Comparison of ENCODE assay signal across 8 cellular contexts in genomic region chr15:38563723-38564519, GRCh38. TPM values are rescaled to one million over a fixed set of nuclear protein-coding genes. Genes with fewer than 3 reads are reported as not detected.
DNase-seq lines count a peak whose midpoint lies in the region; ATAC-seq, FAIRE-seq and TF ChIP-seq lines count a peak whose summit lies in the region.

No MANE protein-coding gene starts in this region.

- no peaks in the 10 kb centered on the region for H3K27me3 Mint-ChIP-seq in T-cell

- H3K9me3 Mint-ChIP-seq in T-cell, result no peaks in the 10 kb centered on the region

- FAIRE-seq in HTR-8/SVneo (lab: Jason Lieb, UNC), result no peak

- peak overlapping the region; percentile 51 to 55 (median 54) for H3K4me3 ChIP-seq in gastrocnemius medialis

- intact Hi-C loops in gastrocnemius medialis (cut with DNase I; ENCODE audit: low total_unique reads), result loop anchor here (10.0 kb wide), 1 partner anchor 121 kb away; no protein-coding TSS in a partner anchor

- no peaks in the 10 kb centered on the region for H3K9me3 ChIP-seq in gastrocnemius medialis

- H3K27ac ChIP-seq in gastrocnemius medialis, result no peak overlapping the region

- H3K36me3 Mint-ChIP-seq in T-cell, result peaks cover 30% of the 10 kb centered on the region

- in situ Hi-C loops in gastrocnemius medialis (cut with MboI; ENCODE audit: low sequenced_read_pairs in 4 of 4), result loop anchor here in 1 of 4 donors (10.0 kb wide), 1 partner anchor 121 kb away; no protein-coding TSS in a partner anchor

- H3K27me3 ChIP-seq in gastrocnemius medialis, result peaks cover 0 to 15% (median 3%) of the 10 kb centered on the region in 3 donors

- DNase-seq in D341Med (ENCODE audit: low spot score) (peak; percentile 87), HTR-8/SVneo (ENCODE audit: insufficient read length, low spot score) (peak; percentile 50), T-cell (peak; percentile 65 to 91 (median 82)), amygdala (lab: John Stamatoyannopoulos, UW) (peak in 44 of 56 donors; percentile 6 to 80 (median 47)), hypothalamus (lab: John Stamatoyannopoulos, UW) (peak in 45 of 51 donors; percentile 5 to 83 (median 47)), gastrocnemius medialis (peak; percentile 16 to 20), NCI-H128 (lab: John Stamatoyannopoulos, UW; ENCODE audit: unreplicated experiment) (no peak)

- peak; percentile 35 to 76 (median 68) for TF ChIP-seq CTCF in gastrocnemius medialis (IDR thresholded peaks at IDR 0.05 in 4 of 5, conservative IDR thresholded peaks at IDR 0.05 in 1 of 5)

- no peak for TF ChIP-seq POLR2A in gastrocnemius medialis (IDR thresholded peaks at IDR 0.05)

- CTCF ChIA-PET in T-cell (lab: Charles Lee), result interaction anchor here (0.6 to 6.8 kb wide), 51 partner anchors 8 to 141 kb away, joined by 3 to 249 read pairs (median 4); partner anchors contain the start of gene FAM98B (in 2 of the 2)

- peaks cover 0 to 2% of the 10 kb centered on the region in 2 donors for H3K4me1 ChIP-seq in gastrocnemius medialis

- peak overlapping the region; percentile 94 to 98 for H3K27ac Mint-ChIP-seq in T-cell

- H3K4me3 Mint-ChIP-seq in T-cell, result peak overlapping the region; percentile 87 to 96 (median 88)

- H3K4me1 Mint-ChIP-seq in T-cell, result peaks cover 58 to 65% (median 64%) of the 10 kb centered on the region in 3 donors

- no peaks in the 10 kb centered on the region for H3K36me3 ChIP-seq in gastrocnemius medialis

- ATAC-seq in GM21367 (IDR thresholded peaks at IDR 0.05; ENCODE audit: unreplicated experiment) (peak; percentile 49), T-cell (replicated peaks in 1 of 4) (peak; percentile 75 to 77 (median 76)), gastrocnemius medialis (peak; percentile 39 to 62)

- POLR2A ChIA-PET in T-cell (lab: Charles Lee), result interaction anchor here (0.5 to 1.8 kb wide), 15 partner anchors 8 to 437 kb away, joined by 3 to 8 read pairs (median 4); no protein-coding TSS in a partner anchor

RNA-seq across cellular contexts. Expression of gene RASGRP1, which starts 0.7 kb away (rescaled TPM):
- total RNA-seq in T-cell (100 to 1,000 TPM; 118 to 148 (median 131) TPM), gastrocnemius medialis (under 1 TPM in 2 of 4 donors, not detected in 2; 0.44 to 0.85 TPM)

Comparison
In these comparisons a context has a peak if more than half of its experiments do, and no peak if none do; other contexts are left out.
1. RNA of gene RASGRP1, which starts 0.7 kb away (total RNA-seq): 118 to 148 TPM in T-cell; 0.44 to 0.85 TPM in gastrocnemius medialis; every median in the first group is over 10 times any median in the second.
2. Peak in every context shown above with its lines, with median percentiles within 50 percentile points of each other: ATAC-seq.